In genomic region chr20:64071341-64072332, GRCh38 we compare ENCODE assay signal across 1 cellular context.
TF ChIP-seq lines count a peak whose summit lies in the region.

No MANE protein-coding gene starts in this region.

TF ChIP-seq in H1, 55 proteins besides CTCF, POLR2A, EP300 and RAD21:
- no peak for TF ChIP-seq EZH2 (IDR thresholded peaks at IDR 0.05; ENCODE audit: low read depth, low read length, severe bottlenecking)
- TF ChIP-seq E2F6 (IDR thresholded peaks at IDR 0.05): no peak
- TF ChIP-seq, protein P1, sequence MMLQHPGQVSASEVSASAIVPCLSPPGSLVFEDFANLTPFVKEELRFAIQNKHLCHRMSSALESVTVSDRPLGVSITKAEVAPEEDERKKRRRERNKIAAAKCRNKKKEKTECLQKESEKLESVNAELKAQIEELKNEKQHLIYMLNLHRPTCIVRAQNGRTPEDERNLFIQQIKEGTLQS (IDR thresholded peaks at IDR 0.05; ENCODE audit: insufficient read depth, low read depth, low read length): no peak
- TF ChIP-seq KDM5A (IDR thresholded peaks at IDR 0.05; ENCODE audit: low read length): no peak
- TF ChIP-seq SIRT6 (IDR thresholded peaks at IDR 0.05; ENCODE audit: low read length): no peak
- no peak for TF ChIP-seq KDM4A (IDR thresholded peaks at IDR 0.05; ENCODE audit: low read depth, low read length, severe bottlenecking)
- no peak for TF ChIP-seq NANOG (IDR thresholded peaks at IDR 0.05; ENCODE audit: insufficient read depth, low read depth, low read length, poor library complexity, severe bottlenecking)
- TF ChIP-seq SP2 (IDR thresholded peaks at IDR 0.05; ENCODE audit: low read length): no peak
- TF ChIP-seq JUND (IDR thresholded peaks at IDR 0.05; ENCODE audit: low read length): no peak
- no peak for TF ChIP-seq CBX8 (IDR thresholded peaks at IDR 0.05; ENCODE audit: borderline replicate concordance, low read depth, low read length)
- no peak for TF ChIP-seq TEAD4 (IDR thresholded peaks at IDR 0.05; ENCODE audit: low read depth, low read length)
- TF ChIP-seq SP4 (IDR thresholded peaks at IDR 0.05; ENCODE audit: low read length): no peak
- TF ChIP-seq MAX (IDR thresholded peaks at IDR 0.05): no peak
- no peak for TF ChIP-seq TAF7 (optimal IDR thresholded peaks at IDR 0.05; ENCODE audit: borderline replicate concordance, low read depth, low read length)
